30 cellular contexts compared by ENCODE assay signal in genomic region chr2:112751451-112752197, GRCh38. TPM values are rescaled to one million over a fixed set of nuclear protein-coding genes. Genes with fewer than 3 reads are reported as not detected.
A peak's percentile ranks its signal among the peaks of the same experiment; 100 is the strongest.
DNase-seq lines count a peak whose midpoint lies in the region; ATAC-seq and TF ChIP-seq lines count a peak whose summit lies in the region.
"Had no signal": no experiment of that assay in that cellular context is flagged by ENCODE, and none has a peak within 500 bp of the region (broad histone marks: within the 10 kb centered on the region; RNA-seq: fewer than 3 reads in every experiment).

No MANE protein-coding gene starts in this region.

- H4K20me1 ChIP-seq in SK-N-SH (ENCODE audit: insufficient read depth) (no peaks in the 10 kb centered on the region), PC-3 (ENCODE audit: low read length) (peaks cover 4% of the 10 kb centered on the region; the same call in 1 of the 2 replicates)

- ATAC-seq in SK-N-SH treated with all-trans-retinoic acid at 6 μM for 48 hours (no peak), PC-3 (peak; percentile 23; the same call in 1 of the 2 replicates), GM19467 (IDR thresholded peaks at IDR 0.05; ENCODE audit: unreplicated experiment) (no peak), GM21723 (IDR thresholded peaks at IDR 0.05; ENCODE audit: unreplicated experiment) (no peak)
- ATAC-seq: foreskin keratinocyte, heart right ventricle had no signal

- no peaks in the 10 kb centered on the region for H3K9me3 ChIP-seq in SK-N-SH
- no peaks in the 10 kb centered on the region for H3K9me3 ChIP-seq in PC-3 (ENCODE audit: low read length)
- H3K9me3 ChIP-seq: ascending aorta, heart right ventricle, sigmoid colon, stomach, tibial artery had no signal

- POLR2A ChIA-PET in SK-N-SH (lab: Yijun Ruan, JAX) (no interaction called here), PC-3 (lab: Charles Lee; ENCODE audit: unreplicated experiment) (no interaction called here)

- no peak overlapping the region for H3K4me3 ChIP-seq in SK-N-SH (ENCODE audit: low read depth in 2 of 2, low read length in 1 of 2)
- no peak overlapping the region for H3K4me3 ChIP-seq in PC-3 (ENCODE audit: low read length)
- no peak overlapping the region for H3K4me3 ChIP-seq in fibroblast of villous mesenchyme (ENCODE audit: low read depth, low read length)
- H3K4me3 ChIP-seq: ascending aorta, dorsolateral prefrontal cortex, heart right ventricle, sigmoid colon, stomach, tibial artery had no signal

- CTCF ChIA-PET in SK-N-SH (lab: Yijun Ruan, JAX) (interaction anchor here (0.7 to 2.0 kb wide), 4 partner anchors 125 to 207 kb away, joined by 3 to 13 read pairs (median 4); no protein-coding TSS in a partner anchor), PC-3 (lab: Charles Lee) (interaction anchor here (1.2 kb wide), 1 partner anchor 190 kb away, joined by 3 read pairs; no protein-coding TSS in a partner anchor)

- H3K27ac ChIP-seq in SK-N-SH (ENCODE audit: low read depth in 2 of 2, low read length in 1 of 2) (peak overlapping the region in 1 of 2 experiments; percentile 57; a peak in 1 of 4 replicates), PC-3 (ENCODE audit: low read length) (peak overlapping the region; percentile 10; the same call in 1 of the 2 replicates)
- H3K27ac ChIP-seq: ascending aorta, dorsolateral prefrontal cortex, heart right ventricle, sigmoid colon, tibial artery, WERI-Rb-1 had no signal

- H3K36me3 ChIP-seq in SK-N-SH (replicated peaks in 1 of 2; ENCODE audit: control insufficient read depth in 1 of 2, insufficient read depth in 2 of 2, low read length in 1 of 2) (peaks cover 28 to 44% of the 10 kb centered on the region in 2 experiments), PC-3 (ENCODE audit: low read depth, low read length) (peaks cover 77% of the 10 kb centered on the region)
- H3K36me3 ChIP-seq: ascending aorta, sigmoid colon, stomach, tibial artery had no signal

- no peak for TF ChIP-seq RAD21 in SK-N-SH (IDR thresholded peaks at IDR 0.05; ENCODE audit: low read length)

- H3K9ac ChIP-seq in SK-N-SH (no peak overlapping the region), PC-3 (ENCODE audit: low read length) (no peak overlapping the region)

- TF ChIP-seq CTCF in SK-N-SH (IDR thresholded peaks at IDR 0.05) (no peak), PC-3 (conservative IDR thresholded peaks at IDR 0.05; ENCODE audit: low read depth, low read length) (no peak), fibroblast of villous mesenchyme (IDR thresholded peaks at IDR 0.05; ENCODE audit: insufficient read depth, low read depth, low read length) (no peak)

- peaks cover 23% of the 10 kb centered on the region for H3F3A ChIP-seq in SK-N-SH (replicated peaks; ENCODE audit: insufficient read depth)
- H3F3A ChIP-seq in PC-3 (ENCODE audit: low read length, unreplicated experiment) = peaks cover 5% of the 10 kb centered on the region

- H3K4me2 ChIP-seq in SK-N-SH (no peak overlapping the region), PC-3 (ENCODE audit: low read length) (no peak overlapping the region)

- H3K4me1 ChIP-seq in SK-N-SH (ENCODE audit: control insufficient read depth in 1 of 2, insufficient read depth in 2 of 2, low read depth in 1 of 2, low read length in 1 of 2) (peaks cover 0 to 7% of the 10 kb centered on the region in 2 experiments; a peak in 1 of 4 replicates), PC-3 (ENCODE audit: insufficient read depth, low read length) (no peaks in the 10 kb centered on the region)
- H3K4me1 ChIP-seq: ascending aorta, foreskin keratinocyte, sigmoid colon, tibial artery had no signal

- BruUV-seq in PC-3 (replicated peaks; lab: Mats Ljungman, UMichigan) = no TSS peak

- intact Hi-C loops in PC-3 (cut with micrococcal nuclease) = no loop called here

- DNase-seq in SK-N-SH (no peak), PC-3 (no peak), fibroblast of villous mesenchyme (ENCODE audit: low read depth) (peak; percentile 26), renal cortical epithelial cell (ENCODE audit: low read depth) (peak; percentile 88)
- no peak for DNase-seq in stimulated activated CD4-positive, alpha-beta T cell treated with anti-CD3 and anti-CD28 coated beads, Interleukin-15, amount 100 ng/mL, for 24 hours
- DNase-seq: activated CD4-positive, alpha-beta T cell treated with anti-CD3 and anti-CD28 coated beads, Interleukin-2, amount 10 ng/mL, durations not matched to agents 24 days and 14 days; activated naive CD4-positive, alpha-beta T cell treated with anti-CD3 and anti-CD28 coated beads, Interleukin-2, amount 50 U/mL, for 16 hours; DMS79 treated with DMSO at 0.1 percent for 48 hours; dorsolateral prefrontal cortex; foreskin keratinocyte; heart right ventricle; NCI-H1105 treated with DMSO at 0.1 percent for 48 hours; NCI-H2081 treated with DMSO at 0.1 percent for 48 hours; NCI-H82; sigmoid colon; stimulated activated CD8-positive, alpha-beta memory T cell treated with anti-CD3 and anti-CD28 coated beads, Interleukin-4, amount 100 ng/mL, for 48 hours; stomach; T-helper 9 cell; tibial artery; WERI-Rb-1 had no signal

- H3K9me2 ChIP-seq in SK-N-SH = no peaks in the 10 kb centered on the region
- no peaks in the 10 kb centered on the region for H3K9me2 ChIP-seq in PC-3 (replicated peaks; ENCODE audit: low read length)

- H3K27me3 ChIP-seq in SK-N-SH (ENCODE audit: insufficient read depth) = no peaks in the 10 kb centered on the region
- no peaks in the 10 kb centered on the region for H3K27me3 ChIP-seq in PC-3 (ENCODE audit: low read length)
- H3K27me3 ChIP-seq: ascending aorta, dorsolateral prefrontal cortex, foreskin keratinocyte, sigmoid colon, stomach, tibial artery had no signal

- peaks cover 73% of the 10 kb centered on the region for H3K79me2 ChIP-seq in SK-N-SH (ENCODE audit: insufficient read depth)
- H3K79me2 ChIP-seq in PC-3 (ENCODE audit: low read length) = peaks cover 58% of the 10 kb centered on the region

- H2AFZ ChIP-seq in SK-N-SH (ENCODE audit: low read depth) (peak overlapping the region; percentile 45), PC-3 (ENCODE audit: low read length) (no peak overlapping the region)

- TF ChIP-seq EP300 in SK-N-SH (IDR thresholded peaks at IDR 0.05; ENCODE audit: borderline replicate concordance in 1 of 2, low read depth in 1 of 2, low read length in 1 of 2) = no peak

TF ChIP-seq in SK-N-SH, 30 proteins besides CTCF, POLR2A, EP300 and RAD21 (continues in another document):
- no peak for TF ChIP-seq MEF2A (IDR thresholded peaks at IDR 0.05; ENCODE audit: borderline replicate concordance, low read depth)

TF ChIP-seq in SK-N-SH treated with all-trans-retinoic acid at 6 μM for 48 hours, 23 proteins besides CTCF, POLR2A, EP300 and RAD21 (continues in another document):
- TF ChIP-seq BACH2 (CRISPR knock-in tag; IDR thresholded peaks at IDR 0.05; ENCODE audit: borderline replicate concordance) (no peak), CSDC2 (CRISPR knock-in tag; IDR thresholded peaks at IDR 0.05) (no peak), ARNTL (CRISPR knock-in tag; IDR thresholded peaks at IDR 0.05; ENCODE audit: borderline replicate concordance, low read depth) (no peak), ZFP3 (CRISPR knock-in tag; IDR thresholded peaks at IDR 0.05) (no peak), OSR1 (CRISPR knock-in tag; IDR thresholded peaks at IDR 0.05) (no peak), POU6F1 (CRISPR knock-in tag; IDR thresholded peaks at IDR 0.05; ENCODE audit: borderline replicate concordance, low read depth) (no peak)

RNA-seq across cellular contexts. Expression of gene CKAP2L, which starts 12.8 kb away (rescaled TPM):
- 2.9 TPM in 2 replicates for polyA plus RNA-seq in SK-N-SH (2012; rRNA removed)
- polyA plus RNA-seq in SK-N-SH (2012; cell fraction: cytosol; rRNA removed) = 3.8 and 4.4 TPM in 2 replicates
- 0.86 and 2.0 TPM in 2 replicates for polyA plus RNA-seq in SK-N-SH (2012; cell fraction: nucleus; rRNA removed)
- 16.0 and 20.7 TPM in 2 replicates for total RNA-seq in PC-3 (2014; rRNA removed)
- 6.8 and 10.4 TPM in 2 replicates for total RNA-seq in fibroblast of villous mesenchyme
- total RNA-seq in renal cortical epithelial cell = 0.40 and 4.2 TPM in 2 replicates
- total RNA-seq: ascending aorta had no signal

RNA-seq across cellular contexts. Expression of gene NT5DC4, which starts 30.8 kb away (rescaled TPM):
- not detected in 2 replicates for polyA plus RNA-seq in SK-N-SH (2012; rRNA removed)
- 0.01 TPM in 1 of 2 replicates, not detected in the other for polyA plus RNA-seq in SK-N-SH (2012; cell fraction: cytosol; rRNA removed)
- 0.01 and 0.07 TPM in 2 replicates for polyA plus RNA-seq in SK-N-SH (2012; cell fraction: nucleus; rRNA removed)
- total RNA-seq in PC-3 (2014; rRNA removed) (0.04 TPM in 1 of 2 replicates, not detected in the other), fibroblast of villous mesenchyme (not detected in 2 replicates), renal cortical epithelial cell (not detected in 2 replicates)
- total RNA-seq: A172; activated CD4-positive, alpha-beta T cell treated with anti-CD3 and anti-CD28 coated beads, Interleukin-2, amount 10 ng/mL, durations not matched to agents 24 days and 14 days; activated T-helper 1 cell treated with anti-CD3 and anti-CD28 coated beads, Interleukin-12 subunit alpha, Interleukin-12 subunit beta, Interleukin-2, Interleukin-4 antibody, amounts not matched to agents 30 ng/mL and 10 ng/mL and 1 ng/mL, durations not matched to agents 14 hours and 24 hours and 36 hours; ascending aorta; LHCN-M2; mesothelial cell of epicardium; natural killer cell treated with Interleukin-12 subunit alpha and Interleukin-12 subunit beta and Interleukin-15 and Interleukin-18, amount 100 ng/mL, for 72 hours; sigmoid colon; stomach had no signal
- polyA plus RNA-seq: BJ, heart right ventricle, stomach had no signal

RNA-seq across cellular contexts. Expression of gene IL1A, which starts 32.7 kb away (rescaled TPM):
- polyA plus RNA-seq in SK-N-SH (2012; rRNA removed) = not detected in 2 replicates
- 0.01 and 0.03 TPM in 2 replicates for polyA plus RNA-seq in SK-N-SH (2012; cell fraction: cytosol; rRNA removed)
- not detected in 2 replicates for polyA plus RNA-seq in SK-N-SH (2012; cell fraction: nucleus; rRNA removed)
- 0.11 TPM in 1 of 2 replicates, not detected in the other for total RNA-seq in PC-3 (2014; rRNA removed)
- 0.32 and 0.43 TPM in 2 replicates for total RNA-seq in fibroblast of villous mesenchyme
- total RNA-seq in renal cortical epithelial cell = 0.15 and 6.3 TPM in 2 replicates
- total RNA-seq: A172, ascending aorta, heart right ventricle, LHCN-M2, sigmoid colon, stomach had no signal

Comparison
In these comparisons a context has a peak if more than half of its experiments do, and no peak if none do; other contexts are left out.
1. DNase-seq: peak in fibroblast of villous mesenchyme (single experiment) and renal cortical epithelial cell (single experiment); none in SK-N-SH (single experiment), PC-3 (single experiment) and stimulated activated CD4-positive, alpha-beta T cell treated with anti-CD3 and anti-CD28 coated beads, Interleukin-15, amount 100 ng/mL, for 24 hours (single experiment).